27 cellular contexts compared by ENCODE assay signal in genomic region chr15:91929509-91929908, GRCh38.
DNase-seq lines count a peak whose midpoint lies in the region; ATAC-seq and TF ChIP-seq lines count a peak whose summit lies in the region.
"Had no signal": no experiment of that assay in that cellular context is flagged by ENCODE, and none has a peak within 500 bp of the region (broad histone marks: within the 10 kb centered on the region; RNA-seq: fewer than 3 reads in every experiment).

No MANE protein-coding gene starts in this region.

- no peak overlapping the region for H3K4me3 Mint-ChIP-seq in CD4-positive, alpha-beta T cell
- H3K4me3 Mint-ChIP-seq: activated CD4-positive, alpha-beta T cell treated with anti-CD3 and anti-CD28 coated beads, Interleukin-2, amount 10 ng/mL, durations not matched to agents 7 days and 5 days; activated T-cell treated with anti-CD3 and anti-CD28 coated beads, Interleukin-2, amount 50 U/mL, for 24 hours; brain; CD4-positive, CD25-positive, alpha-beta regulatory T cell; naive thymus-derived CD8-positive, alpha-beta T cell had no signal

- no peaks in the 10 kb centered on the region for H3K36me3 ChIP-seq in uterus
- no peaks in the 10 kb centered on the region for H3K36me3 ChIP-seq in WERI-Rb-1
- H3K36me3 ChIP-seq: tibial nerve had no signal

- H3K27ac ChIP-seq in right cardiac atrium (ENCODE audit: low read length) (no peak overlapping the region), uterus (no peak overlapping the region), WERI-Rb-1 (no peak overlapping the region)
- no peak overlapping the region for H3K27ac ChIP-seq in CD4-positive, alpha-beta T cell (ENCODE audit: low read depth, low read length)
- H3K27ac ChIP-seq: HL-60 had no signal

- no peak for TF ChIP-seq POLR2A in uterus (IDR thresholded peaks at IDR 0.05)

- ATAC-seq in SK-N-SH treated with all-trans-retinoic acid at 6 μM for 48 hours = no peak
- peak; percentile 47 to 66 for ATAC-seq in right cardiac atrium
- ATAC-seq in CD4-positive, alpha-beta T cell (ENCODE audit: poor library complexity) = no peak
- ATAC-seq: GM12878; left colon; naive thymus-derived CD8-positive, alpha-beta T cell had no signal

- H3K4me1 ChIP-seq in right cardiac atrium (ENCODE audit: control insufficient read depth, insufficient read depth, low read length) (peaks cover 19% of the 10 kb centered on the region), uterus (peaks cover 0 to 3% of the 10 kb centered on the region in 2 donors)

- H3K9me3 ChIP-seq in right cardiac atrium (ENCODE audit: control insufficient read depth, low read length) (no peaks in the 10 kb centered on the region), uterus (no peaks in the 10 kb centered on the region), WERI-Rb-1 (ENCODE audit: severe bottlenecking) (no peaks in the 10 kb centered on the region)
- H3K9me3 ChIP-seq in CD4-positive, alpha-beta T cell (ENCODE audit: control insufficient read depth, low read length) = no peaks in the 10 kb centered on the region
- H3K9me3 ChIP-seq: tibial nerve had no signal

- H3K4me1 Mint-ChIP-seq in CD4-positive, alpha-beta T cell (ENCODE audit: low read depth) = peaks cover 60% of the 10 kb centered on the region

- TF ChIP-seq CTCF in fibroblast of pulmonary artery (IDR thresholded peaks at IDR 0.05; ENCODE audit: low read length, missing control alignments) (no peak), uterus (IDR thresholded peaks at IDR 0.05) (no peak), WERI-Rb-1 (IDR thresholded peaks at IDR 0.05; ENCODE audit: low read depth, low read length) (no peak)
- TF ChIP-seq CTCF in CD4-positive, alpha-beta T cell (IDR thresholded peaks at IDR 0.05) = no peak

- 71% methylated on average over 2 of the region's 2 CpGs for WGBS in right cardiac atrium

- H3K9me3 Mint-ChIP-seq in CD4-positive, alpha-beta T cell = no peaks in the 10 kb centered on the region
- H3K9me3 Mint-ChIP-seq: activated CD4-positive, alpha-beta T cell treated with anti-CD3 and anti-CD28 coated beads, Interleukin-2, amount 10 ng/mL, durations not matched to agents 7 days and 5 days; CD4-positive, CD25-positive, alpha-beta regulatory T cell had no signal

- no peaks in the 10 kb centered on the region for H3K36me3 Mint-ChIP-seq in CD4-positive, alpha-beta T cell (ENCODE audit: low read depth)
- H3K36me3 Mint-ChIP-seq: brain had no signal

- H3K27me3 Mint-ChIP-seq in CD4-positive, alpha-beta T cell = no peaks in the 10 kb centered on the region
- H3K27me3 Mint-ChIP-seq: activated CD4-positive, alpha-beta T cell treated with anti-CD3 and anti-CD28 coated beads, Interleukin-2, amount 10 ng/mL, durations not matched to agents 7 days and 5 days; activated T-cell treated with anti-CD3 and anti-CD28 coated beads, Interleukin-2, amount 50 U/mL, for 24 hours; brain; CD4-positive, CD25-positive, alpha-beta regulatory T cell; naive thymus-derived CD8-positive, alpha-beta T cell had no signal

- DNase-seq in fibroblast of pulmonary artery (ENCODE audit: low read depth) (peak; percentile 40), right cardiac atrium (peak in 1 of 3 donors; percentile 69), uterus (peak; percentile 46 to 54), DMS114 treated with DMSO at 0.1 percent for 48 hours (lab: John Stamatoyannopoulos, UW; ENCODE audit: unreplicated experiment) (no peak), WERI-Rb-1 (no peak)
- DNase-seq in CD4-positive, alpha-beta T cell = no peak
- DNase-seq: activated CD4-positive, alpha-beta T cell treated with anti-CD3 and anti-CD28 coated beads, Interleukin-2, amount 10 ng/mL, durations not matched to agents 7 days and 5 days; activated T-cell treated with anti-CD3 and anti-CD28 coated beads, Interleukin-2, amount 50 U/mL, for 24 hours; CD4-positive, CD25-positive, alpha-beta regulatory T cell; foreskin fibroblast; GOT3; hippocampal formation; left colon; naive thymus-derived CD8-positive, alpha-beta T cell; NCI-H146; NCI-H510A; nucleus accumbens; OCI-M1; small intestine; stimulated activated CD4-positive, alpha-beta T cell treated with anti-CD3 and anti-CD28 coated beads, Interleukin-2, amount 100 ng/mL, for 24 hours; SW 1271; T-helper 9 cell had no signal

- CTCF ChIA-PET in CD4-positive, alpha-beta T cell (lab: Charles Lee) = no interaction called here

- H3K4me3 ChIP-seq in fibroblast of pulmonary artery (replicated peaks; ENCODE audit: low read depth, low read length) = no peak overlapping the region
- H3K4me3 ChIP-seq in right cardiac atrium (ENCODE audit: low read length) = no peak overlapping the region
- H3K4me3 ChIP-seq in uterus = no peak overlapping the region
- H3K4me3 ChIP-seq in WERI-Rb-1 (ENCODE audit: low read depth, low read length) = no peak overlapping the region
- H3K4me3 ChIP-seq: GM12878, tibial nerve had no signal

- intact Hi-C loops in right cardiac atrium (cut with DNase I) = loop anchor here in 1 of 4 donors (10.0 kb wide), 1 partner anchor 75 kb away; the partner anchor contains the start of gene SLCO3A1
- intact Hi-C loops in uterus (cut with DNase I; ENCODE audit: low total_unique reads) = no loop called here
- intact Hi-C loops in CD4-positive, alpha-beta T cell (cut with DNase I, micrococcal nuclease) = loop anchor here in 1 of 2 experiments (5.0 kb wide), 1 partner anchor 72 kb away; no protein-coding TSS in a partner anchor

- H3K27me3 ChIP-seq in right cardiac atrium (ENCODE audit: control insufficient read depth, insufficient read depth) = no peaks in the 10 kb centered on the region
- no peaks in the 10 kb centered on the region for H3K27me3 ChIP-seq in uterus
- H3K27me3 ChIP-seq in CD4-positive, alpha-beta T cell (ENCODE audit: control insufficient read depth, insufficient read depth, low read length) = no peaks in the 10 kb centered on the region
- peaks cover 68% of the 10 kb centered on the region for H3K27me3 ChIP-seq in WERI-Rb-1 (ENCODE audit: insufficient read depth, low read depth, severe bottlenecking)
- H3K27me3 ChIP-seq: tibial nerve had no signal

- POLR2A ChIA-PET in CD4-positive, alpha-beta T cell (lab: Charles Lee) = no interaction called here

- no peak overlapping the region for H3K27ac Mint-ChIP-seq in CD4-positive, alpha-beta T cell
- H3K27ac Mint-ChIP-seq: activated CD4-positive, alpha-beta T cell treated with anti-CD3 and anti-CD28 coated beads, Interleukin-2, amount 10 ng/mL, durations not matched to agents 7 days and 5 days; activated T-cell treated with anti-CD3 and anti-CD28 coated beads, Interleukin-2, amount 50 U/mL, for 24 hours; brain had no signal

TF ChIP-seq in SK-N-SH treated with all-trans-retinoic acid at 6 μM for 48 hours, 23 proteins besides CTCF, POLR2A, EP300 and RAD21:
- no peak for TF ChIP-seq ZFP30 (CRISPR knock-in tag; IDR thresholded peaks at IDR 0.05)
- no peak for TF ChIP-seq ARNTL (CRISPR knock-in tag; IDR thresholded peaks at IDR 0.05; ENCODE audit: borderline replicate concordance, low read depth)
- TF ChIP-seq CSDC2 (CRISPR knock-in tag; IDR thresholded peaks at IDR 0.05) = no peak
- peak; percentile 21; the same call in 1 of the 2 replicates for TF ChIP-seq TCF4 (CRISPR knock-in tag; IDR thresholded peaks at IDR 0.05; ENCODE audit: borderline replicate concordance)
- no peak for TF ChIP-seq POU6F1 (CRISPR knock-in tag; IDR thresholded peaks at IDR 0.05; ENCODE audit: borderline replicate concordance, low read depth)
- TF ChIP-seq SNAI2 (CRISPR knock-in tag; IDR thresholded peaks at IDR 0.05) = no peak
- no peak for TF ChIP-seq BACH2 (CRISPR knock-in tag; IDR thresholded peaks at IDR 0.05; ENCODE audit: borderline replicate concordance)
- peak; percentile 66 for TF ChIP-seq ISL1 (CRISPR knock-in tag; IDR thresholded peaks at IDR 0.05)

Comparison
In these comparisons a context has a peak if more than half of its experiments do, and no peak if none do; other contexts are left out.
1. ATAC-seq: peak in right cardiac atrium (2 of 2); none in SK-N-SH treated with all-trans-retinoic acid at 6 μM for 48 hours (single experiment) and CD4-positive, alpha-beta T cell (single experiment).
2. DNase-seq: peak in fibroblast of pulmonary artery (single experiment) and uterus (2 of 2); none in CD4-positive, alpha-beta T cell (0 of 10), DMS114 treated with DMSO at 0.1 percent for 48 hours (single experiment) and WERI-Rb-1 (single experiment).